ENCODE assay signal across 15 cellular contexts in the genomic region with DNA sequence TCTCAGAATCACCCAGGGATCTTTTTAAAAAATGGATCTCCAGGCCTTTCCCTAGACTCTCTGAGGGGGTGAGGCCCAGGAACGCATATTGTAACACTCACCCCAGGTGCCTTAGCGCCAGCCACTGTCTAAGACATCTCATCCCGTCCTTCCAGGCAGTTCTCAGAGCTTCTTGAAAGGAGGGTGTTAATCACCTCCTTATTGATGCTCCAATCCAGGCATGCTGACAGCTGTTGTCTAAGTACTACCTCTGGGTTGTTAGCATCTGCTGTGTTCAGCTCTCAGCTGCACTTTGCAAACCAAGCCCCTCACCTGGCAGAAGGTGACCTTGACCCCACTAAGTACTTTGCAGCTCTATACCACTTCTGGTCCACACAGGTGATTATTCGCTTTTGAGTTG.
"Had no signal": no experiment of that assay in that cellular context is flagged by ENCODE, and none has a peak within 500 bp of the region (broad histone marks: within the 10 kb centered on the region; RNA-seq: fewer than 3 reads in every experiment).

No MANE protein-coding gene starts in this region.

- DNase-seq: activated CD4-positive, alpha-beta T cell treated with anti-CD3 and anti-CD28 coated beads, Interleukin-2, amount 50 U/mL, for 4 hours; activated CD4-positive, CD25-positive, alpha-beta regulatory T cell treated with anti-CD3 and anti-CD28 coated beads, Interleukin-2, amount 50 U/mL, for 72 hours; activated effector memory CD4-positive, alpha-beta T cell treated with Interleukin-2 at 50 U/mL for 16 hours; activated T-cell treated with anti-CD3 and anti-CD28 coated beads, Interleukin-2, amount 50 U/mL, for 1 hour; amniotic stem cell; body of pancreas; central memory CD4-positive, alpha-beta T cell; effector memory CD4-positive, alpha-beta T cell; erythroblast; hippocampal formation; pancreas; stimulated activated CD4-positive, alpha-beta T cell treated with anti-CD3 and anti-CD28 coated beads, Interleukin-4, amount 100 ng/mL, for 1 hour; stimulated activated CD8-positive, alpha-beta memory T cell treated with anti-CD3 and anti-CD28 coated beads, Interleukin-4, amount 100 ng/mL, for 48 hours; upper lobe of left lung had no signal

- H3K4me3 ChIP-seq: body of pancreas, pancreas, upper lobe of left lung had no signal

- H3K27me3 ChIP-seq: body of pancreas, pancreas, upper lobe of left lung had no signal

- H3K27ac ChIP-seq: body of pancreas, pancreas, upper lobe of left lung had no signal

- FAIRE-seq: pancreas had no signal

- ATAC-seq: activated naive CD4-positive, alpha-beta T cell treated with anti-CD3 and anti-CD28 coated beads, Interleukin-2, amount 50 U/mL, for 72 hours; body of pancreas; pancreas had no signal

- H3K4me1 ChIP-seq: pancreas, upper lobe of left lung had no signal

- H3K36me3 ChIP-seq: pancreas, upper lobe of left lung had no signal

- H3K9me3 ChIP-seq: body of pancreas, pancreas, upper lobe of left lung had no signal
